Comparison of ENCODE assay signal across 23 cellular contexts in genomic region chr19:5711713-5712161, GRCh38. TPM values are rescaled to one million over a fixed set of nuclear protein-coding genes. Genes with fewer than 3 reads are reported as not detected.
"Had no signal": no experiment of that assay in that cellular context is flagged by ENCODE, and none has a peak within 500 bp of the region (broad histone marks: within the 10 kb centered on the region; RNA-seq: fewer than 3 reads in every experiment).

No MANE protein-coding gene starts in this region.

- H3K4me1 ChIP-seq: foreskin keratinocyte, upper lobe of left lung had no signal

- H3K27ac ChIP-seq: foreskin keratinocyte, ovary, upper lobe of left lung had no signal

- FAIRE-seq: astrocyte, bronchial epithelial cell, TTC549 had no signal

- H3K36me3 ChIP-seq: ovary had no signal

- H3K9me3 Mint-ChIP-seq: activated CD4-positive, alpha-beta memory T cell treated with anti-CD3 and anti-CD28 coated beads, Interleukin-2, amount 10 ng/mL, durations not matched to agents 7 days and 5 days; activated T-cell treated with anti-CD3 and anti-CD28 coated beads, Interleukin-2, amount 50 U/mL, for 4 hours; dendritic cell treated with granulocyte-macrophage colony-stimulating factor and Interleukin-4, amounts not matched to agents 40 ng/mL and 50 ng/mL, for 4 days; immature natural killer cell; nephron progenitor cell; stimulated activated naive CD8-positive, alpha-beta T cell treated with anti-CD3 and anti-CD28 coated beads, Interleukin-15, amount 100 ng/mL, for 72 hours; WTC11 had no signal

- H3K4me3 ChIP-seq: ovary, upper lobe of left lung had no signal

- H3K4me3 Mint-ChIP-seq: activated CD4-positive, alpha-beta memory T cell treated with anti-CD3 and anti-CD28 coated beads, Interleukin-2, amount 10 ng/mL, durations not matched to agents 7 days and 5 days; activated T-cell treated with anti-CD3 and anti-CD28 coated beads, Interleukin-2, amount 50 U/mL, for 4 hours; dendritic cell treated with granulocyte-macrophage colony-stimulating factor and Interleukin-4, amounts not matched to agents 40 ng/mL and 50 ng/mL, for 4 days; immature natural killer cell; nephron progenitor cell; stimulated activated naive CD8-positive, alpha-beta T cell treated with anti-CD3 and anti-CD28 coated beads, Interleukin-15, amount 100 ng/mL, for 72 hours; WTC11 had no signal

- H3K27me3 ChIP-seq: foreskin keratinocyte, ovary, upper lobe of left lung had no signal

- H3K27me3 Mint-ChIP-seq: activated CD4-positive, alpha-beta memory T cell treated with anti-CD3 and anti-CD28 coated beads, Interleukin-2, amount 10 ng/mL, durations not matched to agents 7 days and 5 days; dendritic cell treated with granulocyte-macrophage colony-stimulating factor and Interleukin-4, amounts not matched to agents 40 ng/mL and 50 ng/mL, for 4 days; stimulated activated naive CD8-positive, alpha-beta T cell treated with anti-CD3 and anti-CD28 coated beads, Interleukin-15, amount 100 ng/mL, for 72 hours had no signal

- H3K4me1 Mint-ChIP-seq: nephron progenitor cell, WTC11 had no signal

- DNase-seq: activated CD4-positive, alpha-beta memory T cell treated with anti-CD3 and anti-CD28 coated beads, Interleukin-2, amount 10 ng/mL, durations not matched to agents 7 days and 5 days; activated CD4-positive, alpha-beta T cell treated with anti-CD3 and anti-CD28 coated beads for 4 hours; activated effector memory CD4-positive, alpha-beta T cell treated with Interleukin-2 at 50 U/mL for 16 hours; activated naive CD4-positive, alpha-beta T cell treated with anti-CD3 and anti-CD28 coated beads, Interleukin-2, amount 50 U/mL, for 16 hours; activated T-cell treated with anti-CD3 and anti-CD28 coated beads, Interleukin-2, amount 50 U/mL, for 4 hours; effector memory CD4-positive, alpha-beta T cell; foreskin keratinocyte; glutamatergic neuron; immature natural killer cell; nephron progenitor cell; ovary; stimulated activated CD4-positive, alpha-beta T cell treated with anti-CD3 and anti-CD28 coated beads, Interleukin-1b, Interleukin-23, amount 100 ng/mL, for 48 hours; stimulated activated naive CD8-positive, alpha-beta T cell treated with anti-CD3 and anti-CD28 coated beads, Interleukin-15, amount 100 ng/mL, for 72 hours had no signal

- H3K27ac Mint-ChIP-seq: activated CD4-positive, alpha-beta memory T cell treated with anti-CD3 and anti-CD28 coated beads, Interleukin-2, amount 10 ng/mL, durations not matched to agents 7 days and 5 days; dendritic cell treated with granulocyte-macrophage colony-stimulating factor and Interleukin-4, amounts not matched to agents 40 ng/mL and 50 ng/mL, for 4 days; immature natural killer cell; WTC11 had no signal

- ATAC-seq: activated T-cell treated with anti-CD3 and anti-CD28 coated beads, Interleukin-2, amount 50 U/mL, for 4 hours; foreskin keratinocyte; stimulated activated naive CD8-positive, alpha-beta T cell treated with anti-CD3 and anti-CD28 coated beads, Interleukin-15, amount 100 ng/mL, for 72 hours; WTC11 had no signal

- H3K9me3 ChIP-seq: ovary, upper lobe of left lung had no signal

RNA-seq across cellular contexts. Expression of gene CATSPERD, which starts 8.7 kb away (rescaled TPM):
- total RNA-seq: activated CD4-positive, alpha-beta memory T cell treated with anti-CD3 and anti-CD28 coated beads, Interleukin-2, amount 10 ng/mL, durations not matched to agents 7 days and 5 days; activated T-cell treated with anti-CD3 and anti-CD28 coated beads, Interleukin-2, amount 50 U/mL, for 4 hours; astrocyte; bronchial epithelial cell; foreskin keratinocyte; lower leg skin; mesenteric fat pad; T-helper 2 cell treated with Interferon-gamma antibody and Interleukin-4, amounts not matched to agents 100 ng/mL and 5 ng/mL, for 36 hours had no signal
- polyA plus RNA-seq: adipose tissue, foreskin keratinocyte, immature natural killer cell, ovary had no signal
